In genomic region chr5:142017832-142018427, GRCh38 we compare ENCODE assay signal across 11 cellular contexts. TPM values are rescaled to one million over a fixed set of nuclear protein-coding genes. Genes with fewer than 3 reads are reported as not detected.
DNase-seq lines count a peak whose midpoint lies in the region; ATAC-seq, FAIRE-seq and TF ChIP-seq lines count a peak whose summit lies in the region.
"Had no signal": no experiment of that assay in that cellular context is flagged by ENCODE, and none has a peak within 500 bp of the region (broad histone marks: within the 10 kb centered on the region; RNA-seq: fewer than 3 reads in every experiment).

No MANE protein-coding gene starts in this region.

- H3K27me3 Mint-ChIP-seq in chondrocyte (ENCODE audit: low read depth), result peaks cover 2% of the 10 kb centered on the region

- FAIRE-seq in RCC 7860 (lab: Jason Lieb, UNC), result peak; percentile 50
- FAIRE-seq: TTC549 had no signal

- H3K27ac Mint-ChIP-seq in chondrocyte (ENCODE audit: unreplicated experiment), result no peak overlapping the region

- H3K4me3 Mint-ChIP-seq in chondrocyte (ENCODE audit: unreplicated experiment), result no peak overlapping the region

- peaks cover 27% of the 10 kb centered on the region for H3K4me1 Mint-ChIP-seq in chondrocyte (ENCODE audit: low read depth)

- no peak for TF ChIP-seq CTCF in chondrocyte (IDR thresholded peaks at IDR 0.05)

- ATAC-seq in GM18517 (IDR thresholded peaks at IDR 0.05; ENCODE audit: unreplicated experiment), result peak; percentile 45
- no peak for ATAC-seq in HG02852 (IDR thresholded peaks at IDR 0.05; ENCODE audit: unreplicated experiment)

- DNase-seq in HCEC 1CT (peak; percentile 27), RCC 7860 (ENCODE audit: low spot score) (peak; percentile 18), islet precursor cell (peak; percentile 10), chondrocyte (ENCODE audit: low spot score) (no peak), ecto neural progenitor cell (ENCODE audit: low spot score) (no peak)
- DNase-seq in stimulated activated naive CD4-positive, alpha-beta T cell treated with Interleukin-2 at 50 U/mL for 16 hours (lab: John Stamatoyannopoulos, UW), result no peak
- DNase-seq: effector CD8-positive, alpha-beta T cell; NCI-H1105 treated with DMSO at 0.1 percent for 48 hours had no signal

- H3K9me3 Mint-ChIP-seq in chondrocyte (ENCODE audit: low read depth), result peaks cover 4% of the 10 kb centered on the region

- peaks cover 3% of the 10 kb centered on the region for H3K36me3 Mint-ChIP-seq in chondrocyte (ENCODE audit: low read depth)

RNA-seq across cellular contexts. Expression of gene GNPDA1, which starts 5.1 kb away (rescaled TPM):
- total RNA-seq in chondrocyte, result 31.2 to 41.8 TPM (median 34.5 TPM) in 3 replicates

RNA-seq across cellular contexts. Expression of gene RNF14, which starts 49.0 kb away (rescaled TPM):
- 80.4 to 83.6 TPM (median 83.5 TPM) in 3 replicates for total RNA-seq in chondrocyte

RNA-seq across cellular contexts. Expression of gene PCDH12, which starts 59.9 kb away (rescaled TPM):
- total RNA-seq in chondrocyte, result 0.02 TPM in 1 of 3 replicates, not detected in the others

Comparison
In these comparisons a context has a peak if more than half of its experiments do, and no peak if none do; other contexts are left out.
1. DNase-seq: peak in HCEC 1CT (single experiment), RCC 7860 (single experiment) and islet precursor cell (single experiment); none in chondrocyte (single experiment), stimulated activated naive CD4-positive, alpha-beta T cell treated with Interleukin-2 at 50 U/mL for 16 hours (single experiment) and ecto neural progenitor cell (single experiment).